2 cellular contexts compared by ENCODE assay signal in genomic region chr14:29800961-29801360, GRCh38.
TF ChIP-seq lines count a peak whose summit lies in the region.

No MANE protein-coding gene starts in this region.

TF ChIP-seq in GM23338, 12 proteins besides CTCF, POLR2A, EP300 and RAD21:
- TF ChIP-seq CREB1 (CRISPR knock-in tag; IDR thresholded peaks at IDR 0.05; ENCODE audit: low read depth) (no peak), REST (IDR thresholded peaks at IDR 0.05; ENCODE audit: unreplicated experiment) (no peak), ZNF114 (CRISPR knock-in tag; IDR thresholded peaks at IDR 0.05) (no peak), ZNF462 (CRISPR knock-in tag; IDR thresholded peaks at IDR 0.05) (no peak), NANOG (IDR thresholded peaks at IDR 0.05; ENCODE audit: borderline replicate concordance) (no peak), EZH2 (IDR thresholded peaks at IDR 0.05; ENCODE audit: low read depth, unreplicated experiment) (no peak), POLR2AphosphoS5 (IDR thresholded peaks at IDR 0.05; ENCODE audit: low read depth) (no peak), EZH2phosphoT487 (IDR thresholded peaks at IDR 0.05; ENCODE audit: unreplicated experiment) (no peak), ZNF331 (CRISPR knock-in tag; IDR thresholded peaks at IDR 0.05; ENCODE audit: low read depth) (no peak), STAT1 (IDR thresholded peaks at IDR 0.05; ENCODE audit: unreplicated experiment) (no peak), ETS1 (IDR thresholded peaks at IDR 0.05) (no peak)
TF ChIP-seq in GM23338: peak in this region for 0.

TF ChIP-seq in HepG2, 621 proteins besides CTCF, POLR2A, EP300 and RAD21:
- TF ChIP-seq POLR2G (IDR thresholded peaks at IDR 0.05; ENCODE audit: low read depth, low read length) (no peak), POGZ (CRISPR knock-in tag; IDR thresholded peaks at IDR 0.05) (no peak), ZBTB44 (CRISPR knock-in tag; IDR thresholded peaks at IDR 0.05) (no peak), ZNF639 (CRISPR knock-in tag; conservative IDR thresholded peaks at IDR 0.05) (no peak), ZNF496 (CRISPR knock-in tag; IDR thresholded peaks at IDR 0.05; ENCODE audit: insufficient replicate concordance) (no peak), ARID4A (CRISPR knock-in tag; IDR thresholded peaks at IDR 0.05; ENCODE audit: borderline replicate concordance) (no peak), ZNF335 (CRISPR knock-in tag; IDR thresholded peaks at IDR 0.05) (no peak), TERF1 (CRISPR knock-in tag; IDR thresholded peaks at IDR 0.05) (no peak), ZFY (CRISPR knock-in tag; IDR thresholded peaks at IDR 0.05) (no peak), MIER2 (CRISPR knock-in tag; IDR thresholded peaks at IDR 0.05) (no peak), ZNF777 (CRISPR knock-in tag; IDR thresholded peaks at IDR 0.05) (no peak), ZFP37 (CRISPR knock-in tag; IDR thresholded peaks at IDR 0.05; ENCODE audit: borderline replicate concordance) (no peak)
TF ChIP-seq in HepG2: peak in this region for 0.
